In genomic region chrX:119821703-119822102, GRCh38 we compare ENCODE assay signal across 8 cellular contexts. TPM values are rescaled to one million over a fixed set of nuclear protein-coding genes. Genes with fewer than 3 reads are reported as not detected.
DNase-seq lines count a peak whose midpoint lies in the region; ATAC-seq and TF ChIP-seq lines count a peak whose summit lies in the region.
"Not testable (repeated sequence)": the region's sequence is repeated elsewhere in the genome, so short reads cannot be mapped to it uniquely, and the experiment has no call there.

No MANE protein-coding gene starts in this region.

- not testable (repeated sequence) for H3K36me3 ChIP-seq in KMS-11 (ENCODE audit: insufficient read depth); spleen

- not testable (repeated sequence) for H3K27me3 Mint-ChIP-seq in activated T-helper 17 cell treated with anti-CD3 and anti-CD28 coated beads, Interleukin-2, amount 50 U/mL, for 72 hours

- 49 to 66% (median 54%) methylated on average over 3 of the region's 3 CpGs for WGBS in spleen, 5 donors

- peak; percentile 96 for ATAC-seq in GM18909 (IDR thresholded peaks at IDR 0.05; ENCODE audit: poor library complexity, unreplicated experiment)
- ATAC-seq in GM21619 (IDR thresholded peaks at IDR 0.05; ENCODE audit: unreplicated experiment): peak; percentile 98
- peak; percentile 97 for ATAC-seq in HG03060 (IDR thresholded peaks at IDR 0.05; ENCODE audit: low read depth, unreplicated experiment)
- peak; percentile 59 for ATAC-seq in activated T-helper 17 cell treated with anti-CD3 and anti-CD28 coated beads, Interleukin-2, amount 50 U/mL, for 72 hours (replicated peaks)

- H3K27me3 ChIP-seq in KMS-11 (ENCODE audit: insufficient read depth, low read depth); spleen (replicated peaks in 1 of 7): not testable (repeated sequence)

- peaks cover 12% of the 10 kb centered on the region for H3K4me1 ChIP-seq in KMS-11 (ENCODE audit: low read depth, poor library complexity, severe bottlenecking)
- H3K4me1 ChIP-seq in spleen: not testable (repeated sequence)

- not testable (repeated sequence) for H3K79me2 ChIP-seq in KMS-11 (ENCODE audit: insufficient read depth, low read depth)

- H3K4me3 Mint-ChIP-seq in activated T-helper 17 cell treated with anti-CD3 and anti-CD28 coated beads, Interleukin-2, amount 50 U/mL, for 72 hours: peak overlapping the region; percentile 16

- not testable (repeated sequence) for H3K4me3 ChIP-seq in KMS-11 (IDR thresholded peaks at IDR 0.05; ENCODE audit: insufficient read depth, low read depth, low read length); fibroblast of the aortic adventitia (ENCODE audit: low read depth, low read length)
- H3K4me3 ChIP-seq in spleen: peak overlapping the region in 1 of 8 donors; percentile 21

- not testable (repeated sequence) for TF ChIP-seq CTCF in KMS-11 (conservative IDR thresholded peaks at IDR 0.05; ENCODE audit: low read depth, low read length); fibroblast of the aortic adventitia (IDR thresholded peaks at IDR 0.05; ENCODE audit: insufficient read depth, low read length); spleen (IDR thresholded peaks at IDR 0.05 in 8 of 11, conservative IDR thresholded peaks at IDR 0.05 in 3 of 11)

- not testable (repeated sequence) for H3K4me1 Mint-ChIP-seq in activated T-helper 17 cell treated with anti-CD3 and anti-CD28 coated beads, Interleukin-2, amount 50 U/mL, for 72 hours

- not testable (repeated sequence) for H3K36me3 Mint-ChIP-seq in activated T-helper 17 cell treated with anti-CD3 and anti-CD28 coated beads, Interleukin-2, amount 50 U/mL, for 72 hours (ENCODE audit: low read depth)

- H3K9me3 Mint-ChIP-seq in activated T-helper 17 cell treated with anti-CD3 and anti-CD28 coated beads, Interleukin-2, amount 50 U/mL, for 72 hours: not testable (repeated sequence)

- peak overlapping the region; percentile 36 for H3K4me2 ChIP-seq in KMS-11

- H3K27ac Mint-ChIP-seq in activated T-helper 17 cell treated with anti-CD3 and anti-CD28 coated beads, Interleukin-2, amount 50 U/mL, for 72 hours: peak overlapping the region; percentile 68

- H3K9ac ChIP-seq in KMS-11: 0 out of 2 replicates have a peak overlapping the region, but pooled peaks have one; percentile 9

- DNase-seq in DMS53 treated with DMSO at 0.1 percent for 48 hours (lab: John Stamatoyannopoulos, UW; ENCODE audit: unreplicated experiment) (peak; percentile 9), fibroblast of the aortic adventitia (ENCODE audit: low read depth) (peak; percentile 3)
- DNase-seq in spleen: not testable (repeated sequence)

- H2AFZ ChIP-seq in KMS-11 (ENCODE audit: low read depth): not testable (repeated sequence)

- H3K27ac ChIP-seq in KMS-11: peak overlapping the region; percentile 22; the same call in 1 of the 2 replicates
- H3K27ac ChIP-seq in spleen: peak overlapping the region in 6 of 8 donors; percentile 4 to 64 (median 46)

- intact Hi-C loops in spleen (cut with DNase I; ENCODE audit: low total_unique reads): not testable (repeated sequence)

- not testable (repeated sequence) for H4K20me1 ChIP-seq in KMS-11 (ENCODE audit: insufficient read depth)

- not testable (repeated sequence) for H3K9me3 ChIP-seq in spleen

- not testable (repeated sequence) for TF ChIP-seq POLR2A in spleen (IDR thresholded peaks at IDR 0.05)

RNA-seq across cellular contexts. Expression of gene RPL39, which starts 30.3 kb away (rescaled TPM):
- total RNA-seq in activated T-helper 17 cell treated with anti-CD3 and anti-CD28 coated beads, Interleukin-2, amount 50 U/mL, for 72 hours: 1,000 to 10,000 TPM; 2,393 to 3,257 TPM
- total RNA-seq in fibroblast of the aortic adventitia (ENCODE audit: low replicate concordance): 485 and 2,998 TPM in 2 replicates
- 1,000 to 10,000 TPM; 1,435 to 2,313 (median 1,812) TPM for total RNA-seq in spleen
- over 10,000 TPM; 15,023 to 18,857 (median 18,305) TPM for polyA plus RNA-seq in spleen

RNA-seq across cellular contexts. Expression of gene UPF3B, which starts 31.1 kb away (rescaled TPM):
- total RNA-seq in activated T-helper 17 cell treated with anti-CD3 and anti-CD28 coated beads, Interleukin-2, amount 50 U/mL, for 72 hours: 10 to 100 TPM; 19.3 to 19.4 TPM
- total RNA-seq in fibroblast of the aortic adventitia (ENCODE audit: low replicate concordance) (2.1 and 7.5 TPM in 2 replicates), spleen (10 to 100 TPM in 2 of 7 donors, 1 to 10 TPM in 5; 5.4 to 11.1 (median 9.0) TPM)
- 10 to 100 TPM; 10.0 to 11.4 (median 11.0) TPM for polyA plus RNA-seq in spleen

RNA-seq across cellular contexts. Expression of gene RNF113A, which starts 49.8 kb away (rescaled TPM):
- 10 to 100 TPM; 22.3 to 25.2 TPM for total RNA-seq in activated T-helper 17 cell treated with anti-CD3 and anti-CD28 coated beads, Interleukin-2, amount 50 U/mL, for 72 hours
- 10.0 and 11.7 TPM in 2 replicates for total RNA-seq in fibroblast of the aortic adventitia (ENCODE audit: low replicate concordance)
- total RNA-seq in spleen: 10 to 100 TPM; 15.2 to 27.5 (median 19.4) TPM
- polyA plus RNA-seq in spleen: 10 to 100 TPM; 30.8 to 41.9 (median 38.0) TPM

RNA-seq across cellular contexts. Expression of gene NDUFA1, which starts 49.9 kb away (rescaled TPM):
- 10 to 100 TPM; 70.5 to 96.5 TPM for total RNA-seq in activated T-helper 17 cell treated with anti-CD3 and anti-CD28 coated beads, Interleukin-2, amount 50 U/mL, for 72 hours
- total RNA-seq in fibroblast of the aortic adventitia (ENCODE audit: low replicate concordance) (63.3 and 111 TPM in 2 replicates), spleen (10 to 100 TPM; 35.3 to 82.1 (median 72.5) TPM)
- polyA plus RNA-seq in spleen: 100 to 1,000 TPM; 108 to 142 (median 125) TPM
